8 cellular contexts compared by ENCODE assay signal in genomic region chr5:139565411-139566305, GRCh38. TPM values are rescaled to one million over a fixed set of nuclear protein-coding genes. Genes with fewer than 3 reads are reported as not detected.
A peak's percentile ranks its signal among the peaks of the same experiment; 100 is the strongest.
DNase-seq lines count a peak whose midpoint lies in the region; ATAC-seq and FAIRE-seq lines count a peak whose summit lies in the region.

No MANE protein-coding gene starts in this region.

- H3K27ac ChIP-seq in CD4-positive, CD25-positive, alpha-beta regulatory T cell (ENCODE audit: insufficient read depth, low read length, poor library complexity, severe bottlenecking) = peak overlapping the region; percentile 89

- no peak for FAIRE-seq in RCC 7860 (lab: Jason Lieb, UNC)

- H3K9me3 ChIP-seq in CD4-positive, CD25-positive, alpha-beta regulatory T cell (ENCODE audit: control insufficient read depth in 2 of 2, low read length in 2 of 2) = no peaks in the 10 kb centered on the region

- DNase-seq in CD4-positive, CD25-positive, alpha-beta regulatory T cell = peak; percentile 30 to 88 (median 81)
- DNase-seq in LHCN-M2 (ENCODE audit: low read depth) (peak; percentile 31), glomerular visceral epithelial cell (ENCODE audit: extremely low spot score) (peak; percentile 46), stromal cell of bone marrow (ENCODE audit: low read depth) (peak; percentile 10), NCI-H1105 treated with DMSO at 0.1 percent for 48 hours (lab: John Stamatoyannopoulos, UW) (no peak), RCC 7860 (ENCODE audit: low spot score) (no peak)
- DNase-seq in activated CD8-positive, alpha-beta memory T cell treated with anti-CD3 and anti-CD28 coated beads, Interleukin-2, amount 50 U/mL, for 4 hours = peak; percentile 51

- H3K9me3 Mint-ChIP-seq in CD4-positive, CD25-positive, alpha-beta regulatory T cell = no peaks in the 10 kb centered on the region

- H3K36me3 ChIP-seq in CD4-positive, CD25-positive, alpha-beta regulatory T cell (ENCODE audit: control insufficient read depth, insufficient read depth, low read length) = peaks cover 11% of the 10 kb centered on the region

- H3K4me1 ChIP-seq in CD4-positive, CD25-positive, alpha-beta regulatory T cell (ENCODE audit: control insufficient read depth, insufficient read depth, low read length, poor library complexity, severe bottlenecking) = peaks cover 79% of the 10 kb centered on the region

- H3K4me1 Mint-ChIP-seq in CD4-positive, CD25-positive, alpha-beta regulatory T cell = peaks cover 24 to 78% (median 42%) of the 10 kb centered on the region in 4 donors

- no peaks in the 10 kb centered on the region for H3K27me3 ChIP-seq in CD4-positive, CD25-positive, alpha-beta regulatory T cell (ENCODE audit: control insufficient read depth, insufficient read depth, low read length)

- peaks cover 21% of the 10 kb centered on the region for H3K36me3 Mint-ChIP-seq in CD4-positive, CD25-positive, alpha-beta regulatory T cell

- H3K27me3 Mint-ChIP-seq in CD4-positive, CD25-positive, alpha-beta regulatory T cell = no peaks in the 10 kb centered on the region

- peak; percentile 50 to 53 for ATAC-seq in CD4-positive, CD25-positive, alpha-beta regulatory T cell (ENCODE audit: low read depth in 2 of 2)
- ATAC-seq in GM19455 (IDR thresholded peaks at IDR 0.05; ENCODE audit: unreplicated experiment) = peak; percentile 31

- H3K27ac Mint-ChIP-seq in CD4-positive, CD25-positive, alpha-beta regulatory T cell = peak overlapping the region; percentile 89 to 100 (median 93)

- peak overlapping the region; percentile 81 for H3K4me3 ChIP-seq in CD4-positive, CD25-positive, alpha-beta regulatory T cell (ENCODE audit: low read depth, low read length)

- H3K4me3 Mint-ChIP-seq in CD4-positive, CD25-positive, alpha-beta regulatory T cell = peak overlapping the region; percentile 82 to 97 (median 94)

RNA-seq across cellular contexts. Expression of gene UBE2D2, which starts 4.5 kb away (rescaled TPM):
- 181 TPM for total RNA-seq in CD4-positive, CD25-positive, alpha-beta regulatory T cell
- polyA plus RNA-seq in CD4-positive, CD25-positive, alpha-beta regulatory T cell = 100 to 1,000 TPM; 330 to 376 (median 350) TPM
- 80.0 and 88.2 TPM in 2 replicates for total RNA-seq in LHCN-M2 (2014; rRNA removed)
- 148 TPM for polyA plus RNA-seq in LHCN-M2 (2012)

Comparison
In these comparisons a context has a peak if more than half of its experiments do, and no peak if none do; other contexts are left out.
1. DNase-seq: peak in CD4-positive, CD25-positive, alpha-beta regulatory T cell (3 of 3), LHCN-M2 (single experiment), activated CD8-positive, alpha-beta memory T cell treated with anti-CD3 and anti-CD28 coated beads, Interleukin-2, amount 50 U/mL, for 4 hours (single experiment), glomerular visceral epithelial cell (single experiment) and stromal cell of bone marrow (single experiment); none in NCI-H1105 treated with DMSO at 0.1 percent for 48 hours (single experiment) and RCC 7860 (single experiment).